In genomic region chr5:56175465-56175864, GRCh38 we compare ENCODE assay signal across 9 cellular contexts. TPM values are rescaled to one million over a fixed set of nuclear protein-coding genes. Genes with fewer than 3 reads are reported as not detected.
DNase-seq lines count a peak whose midpoint lies in the region; ATAC-seq lines count a peak whose summit lies in the region.
"Had no signal": no experiment of that assay in that cellular context is flagged by ENCODE, and none has a peak within 500 bp of the region (broad histone marks: within the 10 kb centered on the region; RNA-seq: fewer than 3 reads in every experiment).

No MANE protein-coding gene starts in this region.

- peak; percentile 58 for DNase-seq in AG08395 (ENCODE audit: low spot score)
- peak; percentile 13 for DNase-seq in LoVo (ENCODE audit: low spot score)
- DNase-seq in dedifferentiated amniotic fluid mesenchymal stem cell (ENCODE audit: extremely low spot score): peak; percentile 44
- peak; percentile 75 for DNase-seq in mesenchymal stem cell
- DNase-seq in activated naive CD8-positive, alpha-beta T cell treated with anti-CD3 and anti-CD28 coated beads, Interleukin-2, amount 50 U/mL, for 24 hours: no peak
- DNase-seq in stimulated activated CD4-positive, alpha-beta T cell treated with anti-CD3 and anti-CD28 coated beads, Interleukin-4, amount 100 ng/mL, for 4 hours: no peak
- DNase-seq in NCI-H774 (lab: John Stamatoyannopoulos, UW): no peak
- DNase-seq: NCI-H1417 treated with DMSO at 0.1 percent for 48 hours had no signal

- peak overlapping the region; percentile 45 for H4K8ac ChIP-seq in mesenchymal stem cell (ENCODE audit: low read length)

- H3K4me1 Mint-ChIP-seq in activated naive CD8-positive, alpha-beta T cell treated with anti-CD3 and anti-CD28 coated beads, Interleukin-2, amount 50 U/mL, for 24 hours: peaks cover 11% of the 10 kb centered on the region

- no peak overlapping the region for H3K14ac ChIP-seq in mesenchymal stem cell (ENCODE audit: low read length in 2 of 2)

- H2BK15ac ChIP-seq in mesenchymal stem cell (ENCODE audit: low read depth, poor library complexity, severe bottlenecking): no peak overlapping the region

- H3K9ac ChIP-seq in mesenchymal stem cell (ENCODE audit: low read length): peak overlapping the region; percentile 59

- peak overlapping the region; percentile 16 to 93 for H3K4ac ChIP-seq in mesenchymal stem cell (ENCODE audit: low read depth in 1 of 2, low read length in 2 of 2)

- H3K79me1 ChIP-seq in mesenchymal stem cell (replicated peaks; ENCODE audit: low read length, poor library complexity, severe bottlenecking): no peaks in the 10 kb centered on the region

- no peak overlapping the region for H2AFZ ChIP-seq in mesenchymal stem cell (ENCODE audit: low read depth, low read length)

- no peaks in the 10 kb centered on the region for H3K9me3 ChIP-seq in mesenchymal stem cell (ENCODE audit: control insufficient read depth, low read length)

- H3K27ac ChIP-seq in mesenchymal stem cell (ENCODE audit: low read length, poor library complexity, severe bottlenecking): no peak overlapping the region

- H3K4me2 ChIP-seq in mesenchymal stem cell (ENCODE audit: low read length, poor library complexity, severe bottlenecking): no peak overlapping the region

- no peak for ATAC-seq in activated naive CD8-positive, alpha-beta T cell treated with anti-CD3 and anti-CD28 coated beads, Interleukin-2, amount 50 U/mL, for 24 hours
- ATAC-seq in GM19455 (IDR thresholded peaks at IDR 0.05; ENCODE audit: unreplicated experiment): no peak

- peaks cover 3% of the 10 kb centered on the region for H3K4me1 ChIP-seq in mesenchymal stem cell (ENCODE audit: control insufficient read depth, insufficient read depth, low read depth, low read length)

- H3K36me3 ChIP-seq in mesenchymal stem cell (ENCODE audit: control insufficient read depth in 1 of 2, insufficient read depth in 2 of 2, low read depth in 1 of 2, low read length in 2 of 2): no peaks in the 10 kb centered on the region

- no peaks in the 10 kb centered on the region for H3K36me3 Mint-ChIP-seq in activated naive CD8-positive, alpha-beta T cell treated with anti-CD3 and anti-CD28 coated beads, Interleukin-2, amount 50 U/mL, for 24 hours (ENCODE audit: low read depth)

- H3K23ac ChIP-seq in mesenchymal stem cell (ENCODE audit: low read length in 2 of 2): no peak overlapping the region

- peak overlapping the region; percentile 68 for H2BK120ac ChIP-seq in mesenchymal stem cell (ENCODE audit: low read depth, low read length)

- 6% methylated on average over 2 of the region's 3 CpGs for WGBS in mesenchymal stem cell

- H3K4me3 Mint-ChIP-seq in activated naive CD8-positive, alpha-beta T cell treated with anti-CD3 and anti-CD28 coated beads, Interleukin-2, amount 50 U/mL, for 24 hours: no peak overlapping the region

- peak overlapping the region; percentile 52 for H4K91ac ChIP-seq in mesenchymal stem cell (ENCODE audit: low read length)

- H3K27me3 ChIP-seq in mesenchymal stem cell (ENCODE audit: control insufficient read depth in 1 of 2, insufficient read depth in 1 of 2, low read length in 2 of 2): no peaks in the 10 kb centered on the region

- no peaks in the 10 kb centered on the region for H3K9me3 Mint-ChIP-seq in activated naive CD8-positive, alpha-beta T cell treated with anti-CD3 and anti-CD28 coated beads, Interleukin-2, amount 50 U/mL, for 24 hours

- peak overlapping the region in 1 of 2 experiments; percentile 29 for H3K4me3 ChIP-seq in mesenchymal stem cell (ENCODE audit: insufficient read depth in 1 of 2, low read depth in 1 of 2, low read length in 2 of 2)

- H2BK12ac ChIP-seq in mesenchymal stem cell (ENCODE audit: low read length in 2 of 2): peak overlapping the region; percentile 80 to 93

- no peak overlapping the region for H2BK5ac ChIP-seq in mesenchymal stem cell (ENCODE audit: low read depth, low read length, poor library complexity, severe bottlenecking)

- H3K18ac ChIP-seq in mesenchymal stem cell (ENCODE audit: low read depth in 1 of 2, low read length in 2 of 2): peak overlapping the region; percentile 67 to 86

- no peaks in the 10 kb centered on the region for H3K27me3 Mint-ChIP-seq in activated naive CD8-positive, alpha-beta T cell treated with anti-CD3 and anti-CD28 coated beads, Interleukin-2, amount 50 U/mL, for 24 hours

- no peak overlapping the region for H2AK5ac ChIP-seq in mesenchymal stem cell (ENCODE audit: low read length, severe bottlenecking)

- H3K27ac Mint-ChIP-seq in activated naive CD8-positive, alpha-beta T cell treated with anti-CD3 and anti-CD28 coated beads, Interleukin-2, amount 50 U/mL, for 24 hours: no peak overlapping the region

RNA-seq across cellular contexts. Expression of gene ANKRD55, which starts 57.7 kb away (rescaled TPM):
- polyA plus RNA-seq in mesenchymal stem cell (2013, experiment 1 of 2): 0.91 TPM
- 0.86 TPM for polyA plus RNA-seq in mesenchymal stem cell (2013, experiment 2 of 2)

Comparison
In these comparisons a context has a peak if more than half of its experiments do, and no peak if none do; other contexts are left out.
1. DNase-seq: peak in AG08395 (single experiment), LoVo (single experiment), dedifferentiated amniotic fluid mesenchymal stem cell (single experiment) and mesenchymal stem cell (single experiment); none in activated naive CD8-positive, alpha-beta T cell treated with anti-CD3 and anti-CD28 coated beads, Interleukin-2, amount 50 U/mL, for 24 hours (single experiment), stimulated activated CD4-positive, alpha-beta T cell treated with anti-CD3 and anti-CD28 coated beads, Interleukin-4, amount 100 ng/mL, for 4 hours (0 of 2) and NCI-H774 (single experiment).